ENCODE assay signal across 28 cellular contexts in genomic region chr10:106661767-106662140, GRCh38.
"Had no signal": no experiment of that assay in that cellular context is flagged by ENCODE, and none has a peak within 500 bp of the region (broad histone marks: within the 10 kb centered on the region; RNA-seq: fewer than 3 reads in every experiment).

No MANE protein-coding gene starts in this region.

- DNase-seq: colonic mucosa; effector CD8-positive, alpha-beta T cell; endodermal cell; foreskin fibroblast; gastrocnemius medialis; heart right ventricle; hippocampal formation; left cardiac atrium; left ventricle myocardium inferior; lower lobe of right lung; mucosa of descending colon; naive B cell; psoas muscle; right lobe of liver; stimulated activated CD4-positive, alpha-beta T cell treated with anti-CD3 and anti-CD28 coated beads, Interleukin-12 subunit alpha, Interleukin-12 subunit beta, amount 100 ng/mL, for 4 hours; stimulated activated CD4-positive, alpha-beta T cell treated with anti-CD3 and anti-CD28 coated beads, Interleukin-1b, Interleukin-23, amount 100 ng/mL, for 48 hours; stimulated activated CD4-positive, alpha-beta T cell treated with anti-CD3 and anti-CD28 coated beads, Interleukin-4, amount 100 ng/mL, for 1 hour; stimulated activated naive CD4-positive, alpha-beta T cell treated with Interleukin-2 at 50 U/mL for 16 hours; stomach; testis; tibial artery; upper lobe of right lung; uterus had no signal

- H3K36me3 ChIP-seq: colonic mucosa, gastrocnemius medialis, heart right ventricle, left ventricle myocardium inferior, lower lobe of right lung, neutrophil, right lobe of liver, stomach, tibial artery, upper lobe of right lung, uterus had no signal

- H3K27ac ChIP-seq: colonic mucosa, epithelial cell of prostate, gastrocnemius medialis, left ventricle myocardium inferior, lower lobe of right lung, neutrophil, parathyroid adenoma, psoas muscle, right lobe of liver, stomach, testis, tibial artery, upper lobe of right lung, uterus had no signal

- H3K9me3 ChIP-seq: colonic mucosa, gastrocnemius medialis, mucosa of descending colon, neutrophil, psoas muscle, right lobe of liver, testis, tibial artery, upper lobe of right lung, uterus had no signal

- H3K4me1 ChIP-seq: colonic mucosa, gastrocnemius medialis, left ventricle myocardium inferior, lower lobe of right lung, parathyroid adenoma, psoas muscle, right lobe of liver, stomach, testis, tibial artery, upper lobe of right lung, uterus had no signal

- H2AFZ ChIP-seq: parathyroid adenoma had no signal

- H3K27me3 ChIP-seq: colonic mucosa, gastrocnemius medialis, heart right ventricle, neutrophil, right lobe of liver, stomach, testis, tibial artery, upper lobe of right lung, uterus had no signal

- H3K79me2 ChIP-seq: parathyroid adenoma had no signal

- H3K9ac ChIP-seq: parathyroid adenoma had no signal

- FAIRE-seq: islet of Langerhans had no signal

- H3K4me2 ChIP-seq: smooth muscle cell had no signal

- H3K4me3 ChIP-seq: colonic mucosa, gastrocnemius medialis, heart right ventricle, left ventricle myocardium inferior, lower lobe of right lung, mucosa of descending colon, psoas muscle, right lobe of liver, smooth muscle cell, stomach, testis, tibial artery, upper lobe of right lung, uterus had no signal
